17 cellular contexts compared by ENCODE assay signal in the genomic region with DNA sequence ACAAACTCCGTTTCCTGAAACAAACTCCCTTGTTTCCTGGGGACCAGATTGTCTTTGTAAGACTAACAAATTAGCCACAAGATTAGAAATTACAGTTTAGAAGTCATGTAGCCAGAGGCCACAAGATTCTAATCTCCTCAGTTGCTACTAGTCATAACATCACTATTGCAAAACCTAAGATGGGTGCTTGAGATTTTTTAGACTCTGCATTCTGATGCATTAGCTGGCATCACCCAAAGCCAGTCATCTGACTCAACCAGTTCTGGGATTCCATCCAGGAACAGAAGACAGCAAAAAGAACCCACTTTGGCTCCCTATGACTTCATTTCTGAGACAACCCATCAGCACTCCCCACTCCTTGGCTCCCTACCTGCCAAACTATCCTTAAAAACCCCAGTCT.
DNase-seq lines count a peak whose midpoint lies in the region; ATAC-seq and TF ChIP-seq lines count a peak whose summit lies in the region.
"Had no signal": no experiment of that assay in that cellular context is flagged by ENCODE, and none has a peak within 500 bp of the region (broad histone marks: within the 10 kb centered on the region; RNA-seq: fewer than 3 reads in every experiment).

No MANE protein-coding gene starts in this region.

- H3K4me1 ChIP-seq in adipocyte (ENCODE audit: control insufficient read depth, insufficient read depth, low read length) (no peaks in the 10 kb centered on the region), smooth muscle cell (ENCODE audit: low read depth) (no peaks in the 10 kb centered on the region), A673 (ENCODE audit: insufficient read depth, low read length, poor library complexity, severe bottlenecking) (no peaks in the 10 kb centered on the region), left ventricle myocardium inferior (no peaks in the 10 kb centered on the region)
- H3K4me1 ChIP-seq: ascending aorta had no signal

- no peaks in the 10 kb centered on the region for H4K20me1 ChIP-seq in smooth muscle cell (ENCODE audit: low read depth)

- H3K4me2 ChIP-seq in smooth muscle cell: no peak overlapping the region

- H3K27me3 ChIP-seq in adipocyte (replicated peaks; ENCODE audit: control insufficient read depth, insufficient read depth, low read length) (no peaks in the 10 kb centered on the region), smooth muscle cell (ENCODE audit: low read depth) (no peaks in the 10 kb centered on the region), A673 (replicated peaks; ENCODE audit: insufficient read depth, low read depth, low read length, poor library complexity) (no peaks in the 10 kb centered on the region), left ventricle myocardium inferior (ENCODE audit: low read depth) (no peaks in the 10 kb centered on the region)
- H3K27me3 ChIP-seq: ascending aorta had no signal

- H3K9ac ChIP-seq in adipocyte (ENCODE audit: low read length): no peak overlapping the region
- H3K9ac ChIP-seq in smooth muscle cell (ENCODE audit: low read depth): no peak overlapping the region

- H2AFZ ChIP-seq in smooth muscle cell (ENCODE audit: low read depth): peak overlapping the region; percentile 14

- 54% methylated on average over 1 of the region's 1 CpG for WGBS in smooth muscle cell (ENCODE audit: low lambda C conversion rate)

- POLR2A ChIA-PET in A673 (lab: Charles Lee; ENCODE audit: low non-redundant PET): no interaction called here

- no TSS peak for BruUV-seq in A673 (replicated peaks; lab: Mats Ljungman, UMichigan)

- no peak for ATAC-seq in GM18873 (IDR thresholded peaks at IDR 0.05; ENCODE audit: low FRiP score, unreplicated experiment)
- ATAC-seq: activated CD8-positive, alpha-beta T cell treated with anti-CD3 and anti-CD28 coated beads, Interleukin-2, amount 10 ng/mL, durations not matched to agents 7 days and 5 days; activated T-cell treated with anti-CD3 and anti-CD28 coated beads, Interleukin-2, amount 50 U/mL, for 4 hours; stimulated activated effector memory CD8-positive, alpha-beta T cell treated with anti-CD3 and anti-CD28 coated beads, Interleukin-12 subunit alpha, Interleukin-12 subunit beta, amount 100 ng/mL, for 72 hours had no signal

- TF ChIP-seq CTCF in fibroblast of the aortic adventitia (IDR thresholded peaks at IDR 0.05; ENCODE audit: insufficient read depth, low read length) (no peak), smooth muscle cell (IDR thresholded peaks at IDR 0.05; ENCODE audit: borderline replicate concordance, insufficient read depth, poor library complexity, severe bottlenecking) (no peak), A673 (conservative IDR thresholded peaks at IDR 0.05; ENCODE audit: low read depth, low read length) (no peak), left ventricle myocardium inferior (IDR thresholded peaks at IDR 0.05; ENCODE audit: borderline replicate concordance) (no peak)

- no peaks in the 10 kb centered on the region for H3F3A ChIP-seq in smooth muscle cell (ENCODE audit: low read depth)

- H3K27ac ChIP-seq in smooth muscle cell (ENCODE audit: low read depth): no peak overlapping the region
- no peak overlapping the region for H3K27ac ChIP-seq in A673 (ENCODE audit: low read depth, low read length, poor library complexity, severe bottlenecking)
- H3K27ac ChIP-seq in left ventricle myocardium inferior (replicated peaks): no peak overlapping the region
- H3K27ac ChIP-seq: ascending aorta, thoracic aorta had no signal

- DNase-seq in HT1080 (ENCODE audit: low read depth): peak; percentile 61
- DNase-seq in adipocyte (ENCODE audit: low read depth): peak; percentile 1
- peak; percentile 31 for DNase-seq in fibroblast of the aortic adventitia (ENCODE audit: low read depth)
- DNase-seq in smooth muscle cell (lab: John Stamatoyannopoulos, UW; ENCODE audit: unreplicated experiment): no peak
- DNase-seq in A673 (ENCODE audit: low spot score): no peak
- no peak for DNase-seq in left ventricle myocardium inferior
- DNase-seq: activated CD8-positive, alpha-beta T cell treated with anti-CD3 and anti-CD28 coated beads, Interleukin-2, amount 10 ng/mL, durations not matched to agents 7 days and 5 days; activated naive CD4-positive, alpha-beta T cell treated with anti-CD3 and anti-CD28 coated beads, Interleukin-2, amount 10 ng/mL, durations not matched to agents 7 days and 5 days; activated T-cell treated with anti-CD3 and anti-CD28 coated beads, Interleukin-2, amount 50 U/mL, for 4 hours; Calu3; cortex of kidney; NCI-H1417 treated with DMSO at 0.1 percent for 48 hours; NCI-H2171 had no signal

- CTCF ChIA-PET in A673 (lab: Charles Lee): no interaction called here

- H3K36me3 ChIP-seq in adipocyte (ENCODE audit: control insufficient read depth, insufficient read depth, low read length, severe bottlenecking): no peaks in the 10 kb centered on the region
- no peaks in the 10 kb centered on the region for H3K36me3 ChIP-seq in smooth muscle cell (ENCODE audit: low read depth)
- H3K36me3 ChIP-seq in A673 (ENCODE audit: insufficient read depth, low read length, poor library complexity, severe bottlenecking): no peaks in the 10 kb centered on the region
- H3K36me3 ChIP-seq in left ventricle myocardium inferior: no peaks in the 10 kb centered on the region
- H3K36me3 ChIP-seq: ascending aorta, thoracic aorta had no signal

- H3K79me2 ChIP-seq in smooth muscle cell (ENCODE audit: low read depth): no peaks in the 10 kb centered on the region

- intact Hi-C loops in A673 (cut with micrococcal nuclease; ENCODE audit: unreplicated experiment) (no loop called here), left ventricle myocardium inferior (cut with micrococcal nuclease) (no loop called here)

- H3K4me3 ChIP-seq in adipocyte (ENCODE audit: low read length): no peak overlapping the region
- no peak overlapping the region for H3K4me3 ChIP-seq in fibroblast of the aortic adventitia (ENCODE audit: low read depth, low read length)
- no peak overlapping the region for H3K4me3 ChIP-seq in smooth muscle cell
- H3K4me3 ChIP-seq in A673 (ENCODE audit: low read depth, low read length, poor library complexity, severe bottlenecking): no peak overlapping the region
- no peak overlapping the region for H3K4me3 ChIP-seq in left ventricle myocardium inferior
- H3K4me3 ChIP-seq: ascending aorta, thoracic aorta had no signal

- H3K9me3 ChIP-seq in adipocyte (ENCODE audit: control insufficient read depth, low read length): no peaks in the 10 kb centered on the region
- H3K9me3 ChIP-seq in smooth muscle cell (replicated peaks; ENCODE audit: low read depth): no peaks in the 10 kb centered on the region
- peaks cover 15% of the 10 kb centered on the region for H3K9me3 ChIP-seq in A673 (ENCODE audit: low read depth, low read length, poor library complexity, severe bottlenecking)
- H3K9me3 ChIP-seq in left ventricle myocardium inferior (replicated peaks): peaks cover 4% of the 10 kb centered on the region
- H3K9me3 ChIP-seq: ascending aorta, thoracic aorta had no signal

Comparison
In these comparisons a context has a peak if more than half of its experiments do, and no peak if none do; other contexts are left out.
1. DNase-seq: peak in HT1080 (single experiment), adipocyte (single experiment) and fibroblast of the aortic adventitia (single experiment); none in smooth muscle cell (single experiment), A673 (single experiment) and left ventricle myocardium inferior (single experiment).